ENCODE assay signal across 8 cellular contexts in the genomic region with DNA sequence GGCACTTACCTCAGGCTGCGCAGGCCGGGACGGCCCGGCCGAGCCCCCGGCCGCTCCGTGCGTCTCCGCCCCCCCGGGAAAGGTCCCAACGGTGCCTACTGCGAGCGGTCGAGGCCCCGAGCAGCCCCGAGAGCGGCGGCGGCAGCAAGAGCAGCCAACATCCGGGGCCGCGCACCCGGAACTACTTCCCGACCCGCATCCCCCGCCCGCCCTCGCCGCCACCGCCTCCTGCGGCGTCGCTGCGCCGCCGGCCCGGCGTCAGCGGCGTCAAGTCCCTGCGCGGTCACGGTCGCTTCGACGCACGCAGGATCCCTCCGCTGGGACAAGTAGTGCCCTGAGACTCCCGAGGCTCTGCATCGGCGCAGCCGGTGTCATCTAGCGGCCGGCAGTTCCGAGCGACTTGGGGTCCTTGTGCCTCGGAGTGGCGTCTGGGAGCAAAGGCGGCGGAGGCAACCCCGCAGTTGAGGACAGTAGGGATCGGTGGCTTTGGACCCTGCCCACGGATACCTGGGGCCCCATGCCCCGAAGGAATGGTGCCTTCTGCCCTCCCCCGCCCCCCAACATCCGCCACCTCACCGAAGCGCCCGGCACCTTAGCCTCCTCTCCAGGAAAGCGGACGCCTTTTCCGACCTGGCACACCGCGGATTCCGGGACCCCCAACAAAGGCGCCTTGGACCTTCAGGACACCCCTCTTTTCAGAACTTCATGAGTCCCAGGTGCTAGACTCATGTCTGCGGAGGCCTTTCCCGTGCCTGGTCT. TPM values are rescaled to one million over a fixed set of nuclear protein-coding genes. Genes with fewer than 3 reads are reported as not detected.
A peak's percentile ranks its signal among the peaks of the same experiment; 100 is the strongest.
DNase-seq lines count a peak whose midpoint lies in the region; ATAC-seq, FAIRE-seq and TF ChIP-seq lines count a peak whose summit lies in the region.

A gene (minus strand): TSS at position 186 of the 759 bp plus-strand sequence. CDS start 24,142 bp downstream, outside the sequence.

- H3K4me3 ChIP-seq in right cardiac atrium (ENCODE audit: low read length): peak within 1 kb of the TSS; percentile 87

- under 1% methylated on average over 79 of the region's 79 CpGs for WGBS in right cardiac atrium

- DNase-seq in GM13977 (ENCODE audit: low spot score) (peak; percentile 95), NCI-H1694 (lab: John Stamatoyannopoulos, UW) (peak; percentile 83), T-helper 2 cell (peak; percentile 82 to 99 (median 88)), right cardiac atrium (peak; percentile 94 to 97 (median 97)), pulmonary artery endothelial cell (ENCODE audit: low read depth, low spot score) (peak; percentile 87), urothelium cell line (ENCODE audit: low spot score) (peak; percentile 98)

- peak; percentile 40 for TF ChIP-seq CTCF in GM13977 (IDR thresholded peaks at IDR 0.05; ENCODE audit: extremely low read depth, insufficient read depth, missing control alignments)

- no peaks in the 10 kb centered on the region for H3K9me3 ChIP-seq in right cardiac atrium (ENCODE audit: control insufficient read depth, low read length)

- peak within 1 kb of the TSS; percentile 83 for H3K27ac ChIP-seq in angular gyrus (ENCODE audit: low read depth, low read length)
- peak within 1 kb of the TSS; percentile 80 for H3K27ac ChIP-seq in right cardiac atrium (ENCODE audit: low read length)

- peak; percentile 65 for ATAC-seq in HG02870 (IDR thresholded peaks at IDR 0.05; ENCODE audit: unreplicated experiment)
- peak; percentile 96 for ATAC-seq in right cardiac atrium

- H3K4me1 ChIP-seq in right cardiac atrium (ENCODE audit: control insufficient read depth, insufficient read depth, low read length): peaks cover 2% of the 10 kb centered on the region

- H3K27me3 ChIP-seq in right cardiac atrium (ENCODE audit: control insufficient read depth, insufficient read depth): no peaks in the 10 kb centered on the region

- intact Hi-C loops in right cardiac atrium (cut with DNase I): loop anchor here in 2 of 4 donors (10.0 kb wide), 1 partner anchor 160 kb away; no protein-coding TSS in a partner anchor

- peak; percentile 98 for FAIRE-seq in urothelium cell line (lab: Jason Lieb, UNC)

- in situ Hi-C loops in GM13977 (cut with MboI; ENCODE audit: low pct_unique_long_range_greater_than_20kb, low sequenced_read_pairs, unreplicated experiment): loop anchor here (25.0 kb wide), 1 partner anchor 402 kb away; a partner anchor contains a TSS

RNA-seq across cellular contexts. Expression of the gene that starts here (rescaled TPM):
- total RNA-seq in right cardiac atrium (10 to 100 TPM; 41.8 to 50.5 (median 45.3) TPM), pulmonary artery endothelial cell (12.4 and 16.1 TPM in 2 replicates)
- 15.0 TPM for polyA plus RNA-seq in right cardiac atrium

Comparison
In these comparisons a context has a peak if more than half of its experiments do, and no peak if none do; other contexts are left out.
1. Peak in every context shown above with its lines: DNase-seq, ATAC-seq, H3K4me3 ChIP-seq and H3K27ac ChIP-seq.